Comparison of ENCODE assay signal across 8 cellular contexts in genomic region chr3:152595975-152596832, GRCh38.
DNase-seq lines count a peak whose midpoint lies in the region; ATAC-seq, FAIRE-seq and TF ChIP-seq lines count a peak whose summit lies in the region.

No MANE protein-coding gene starts in this region.

- TF ChIP-seq RAD21 in HepG2 (CRISPR knock-in tag; IDR thresholded peaks at IDR 0.05): no peak

- peak; percentile 48 for FAIRE-seq in HepG2 (lab: Jason Lieb, UNC)

- H4K20me1 ChIP-seq in HepG2 (ENCODE audit: insufficient read depth, low read length): no peaks in the 10 kb centered on the region

- no peak for TF ChIP-seq POLR2A in breast epithelium (IDR thresholded peaks at IDR 0.05)
- TF ChIP-seq POLR2A in HepG2 (IDR thresholded peaks at IDR 0.05; ENCODE audit: insufficient read depth in 1 of 2, low read depth in 2 of 2, low read length in 2 of 2): no peak
- no peak for TF ChIP-seq POLR2A in upper lobe of left lung (IDR thresholded peaks at IDR 0.05)

- no peak overlapping the region for H3K9ac ChIP-seq in HepG2 (ENCODE audit: insufficient read depth, low read depth, low read length)

- intact Hi-C loops in breast epithelium (cut with DNase I; ENCODE audit: low total_unique reads) (no loop called here), HepG2 (cut with micrococcal nuclease; ENCODE audit: unreplicated experiment) (no loop called here)

- no peak overlapping the region for H3K27ac ChIP-seq in HEK293 (ENCODE audit: extremely low read depth, low read depth, low read length)
- H3K27ac ChIP-seq in breast epithelium: peak overlapping the region; percentile 57 to 73
- no peak overlapping the region for H3K27ac ChIP-seq in HepG2 (ENCODE audit: extremely low read length, insufficient read depth, low read length)
- peak overlapping the region; percentile 4 to 79 (median 40) for H3K27ac ChIP-seq in upper lobe of left lung

- TF ChIP-seq CTCF in HEK293 (tag by site-specific recombination; IDR thresholded peaks at IDR 0.05): no peak
- TF ChIP-seq CTCF in breast epithelium (IDR thresholded peaks at IDR 0.05): no peak
- no peak for TF ChIP-seq CTCF in HepG2 (CRISPR knock-in tag; IDR thresholded peaks at IDR 0.05)
- TF ChIP-seq CTCF in upper lobe of left lung (IDR thresholded peaks at IDR 0.05): no peak

- no peak; a peak in 1 of 4 replicates for TF ChIP-seq EP300 in HepG2 (IDR thresholded peaks at IDR 0.05; ENCODE audit: low read depth in 2 of 2, low read length in 2 of 2)
- TF ChIP-seq EP300 in HepG2 (CRISPR knock-in tag; IDR thresholded peaks at IDR 0.05; ENCODE audit: borderline replicate concordance): no peak
- TF ChIP-seq EP300 in upper lobe of left lung (IDR thresholded peaks at IDR 0.05): no peak

- POLR2A ChIA-PET in HEK293 (lab: Yijun Ruan, JAX) (interaction anchor here (0.5 kb wide), 1 partner anchor 585 kb away, joined by 3 read pairs; no protein-coding TSS in a partner anchor), HepG2 (lab: Yijun Ruan, JAX) (no interaction called here)

- no peak overlapping the region for H2AFZ ChIP-seq in HepG2 (ENCODE audit: low read length)

- H3K27me3 ChIP-seq in breast epithelium (no peaks in the 10 kb centered on the region), HepG2 (ENCODE audit: control insufficient read depth in 1 of 2, insufficient read depth in 2 of 2, low read length in 2 of 2) (no peaks in the 10 kb centered on the region), upper lobe of left lung (no peaks in the 10 kb centered on the region)

- no TSS peak for BruUV-seq in HepG2 (replicated peaks; lab: Mats Ljungman, UMichigan)

- H3K4me3 ChIP-seq in HEK293 (ENCODE audit: low read depth, low read length) (no peak overlapping the region), breast epithelium (peak overlapping the region in 2 of 3 donors; percentile 7 to 23), HepG2 (replicated peaks in 1 of 3; ENCODE audit: insufficient read depth in 1 of 3, low read depth in 2 of 3, low read length in 3 of 3) (peak overlapping the region in 1 of 3 experiments; percentile 23; a peak in 1 of 6 replicates), upper lobe of left lung (peak overlapping the region in 1 of 4 donors; percentile 15)

- in situ Hi-C loops in HepG2 (cut with HindIII; ENCODE audit: extremely low pct_ligation_motif_present, low pct_unique_long_range_greater_than_20kb): no loop called here

- H3K4me2 ChIP-seq in HepG2 (ENCODE audit: low read depth, low read length): peak overlapping the region; percentile 54

- no peaks in the 10 kb centered on the region for H3K4me1 ChIP-seq in HEK293 (ENCODE audit: control insufficient read depth, insufficient read depth, low read length)
- H3K4me1 ChIP-seq in breast epithelium: no peaks in the 10 kb centered on the region
- peaks cover 15% of the 10 kb centered on the region for H3K4me1 ChIP-seq in HepG2 (ENCODE audit: insufficient read depth, low read length)
- peaks cover 3 to 13% (median 4%) of the 10 kb centered on the region in 4 donors for H3K4me1 ChIP-seq in upper lobe of left lung

- peak; percentile 99 for ATAC-seq in GM18498 (IDR thresholded peaks at IDR 0.05; ENCODE audit: unreplicated experiment)
- ATAC-seq in HepG2: peak; percentile 60
- peak; percentile 80 to 88 for ATAC-seq in upper lobe of left lung (ENCODE audit: low FRiP score in 2 of 2)

- no peaks in the 10 kb centered on the region for H3K9me3 ChIP-seq in HEK293 (ENCODE audit: control insufficient read depth, insufficient read depth, low read depth, low read length)
- H3K9me3 ChIP-seq in breast epithelium: no peaks in the 10 kb centered on the region
- no peaks in the 10 kb centered on the region for H3K9me3 ChIP-seq in HepG2 (ENCODE audit: low read length)
- no peaks in the 10 kb centered on the region for H3K9me3 ChIP-seq in upper lobe of left lung

- CTCF ChIA-PET in HEK293 (lab: Yijun Ruan, JAX): no interaction called here
- CTCF ChIA-PET in HepG2 (lab: Yijun Ruan, JAX; ENCODE audit: low intra/inter-chr PET ratio, low total read pairs): no interaction called here

- DNase-seq in Kasumi-1 (lab: John Stamatoyannopoulos, UW): peak; percentile 82 to 90
- no peak for DNase-seq in breast epithelium (ENCODE audit: low spot score in 2 of 2)
- DNase-seq in HepG2 (ENCODE audit: low spot score): peak; percentile 43
- no peak for DNase-seq in upper lobe of left lung
- no peak for DNase-seq in DMS 273 (lab: John Stamatoyannopoulos, UW; ENCODE audit: unreplicated experiment)
- DNase-seq in T1000 (lab: John Stamatoyannopoulos, UW): no peak

- H3K36me3 ChIP-seq in HEK293 (ENCODE audit: control insufficient read depth in 2 of 2, insufficient read depth in 1 of 2, low read length in 2 of 2): no peaks in the 10 kb centered on the region
- H3K36me3 ChIP-seq in breast epithelium: no peaks in the 10 kb centered on the region
- H3K36me3 ChIP-seq in HepG2 (replicated peaks in 1 of 2; ENCODE audit: control insufficient read depth in 1 of 2, insufficient read depth in 2 of 2, low read length in 2 of 2): no peaks in the 10 kb centered on the region
- H3K36me3 ChIP-seq in upper lobe of left lung: no peaks in the 10 kb centered on the region

- 27% methylated on average over 4 of the region's 4 CpGs for WGBS in HepG2 (ENCODE audit: low lambda C conversion rate)
- 16 to 20% methylated on average over 4 of the region's 4 CpGs for WGBS in upper lobe of left lung, 2 donors

- no peaks in the 10 kb centered on the region for H3K79me2 ChIP-seq in HepG2 (ENCODE audit: insufficient read depth, low read length)

TF ChIP-seq in HEK293, 187 proteins besides CTCF, POLR2A, EP300 and RAD21:
- TF ChIP-seq ZNF302 (tag by site-specific recombination; IDR thresholded peaks at IDR 0.05; ENCODE audit: low read depth): no peak
- TF ChIP-seq ZNF777 (tag by site-specific recombination; IDR thresholded peaks at IDR 0.05; ENCODE audit: borderline replicate concordance): no peak
- TF ChIP-seq PRDM10 (tag by site-specific recombination; IDR thresholded peaks at IDR 0.05): 0 out of 2 replicates have a peak, but pooled peaks have one; percentile 17

TF ChIP-seq in HepG2, 621 proteins besides CTCF, POLR2A, EP300 and RAD21 (continues in another document):
- TF ChIP-seq, protein P1, sequence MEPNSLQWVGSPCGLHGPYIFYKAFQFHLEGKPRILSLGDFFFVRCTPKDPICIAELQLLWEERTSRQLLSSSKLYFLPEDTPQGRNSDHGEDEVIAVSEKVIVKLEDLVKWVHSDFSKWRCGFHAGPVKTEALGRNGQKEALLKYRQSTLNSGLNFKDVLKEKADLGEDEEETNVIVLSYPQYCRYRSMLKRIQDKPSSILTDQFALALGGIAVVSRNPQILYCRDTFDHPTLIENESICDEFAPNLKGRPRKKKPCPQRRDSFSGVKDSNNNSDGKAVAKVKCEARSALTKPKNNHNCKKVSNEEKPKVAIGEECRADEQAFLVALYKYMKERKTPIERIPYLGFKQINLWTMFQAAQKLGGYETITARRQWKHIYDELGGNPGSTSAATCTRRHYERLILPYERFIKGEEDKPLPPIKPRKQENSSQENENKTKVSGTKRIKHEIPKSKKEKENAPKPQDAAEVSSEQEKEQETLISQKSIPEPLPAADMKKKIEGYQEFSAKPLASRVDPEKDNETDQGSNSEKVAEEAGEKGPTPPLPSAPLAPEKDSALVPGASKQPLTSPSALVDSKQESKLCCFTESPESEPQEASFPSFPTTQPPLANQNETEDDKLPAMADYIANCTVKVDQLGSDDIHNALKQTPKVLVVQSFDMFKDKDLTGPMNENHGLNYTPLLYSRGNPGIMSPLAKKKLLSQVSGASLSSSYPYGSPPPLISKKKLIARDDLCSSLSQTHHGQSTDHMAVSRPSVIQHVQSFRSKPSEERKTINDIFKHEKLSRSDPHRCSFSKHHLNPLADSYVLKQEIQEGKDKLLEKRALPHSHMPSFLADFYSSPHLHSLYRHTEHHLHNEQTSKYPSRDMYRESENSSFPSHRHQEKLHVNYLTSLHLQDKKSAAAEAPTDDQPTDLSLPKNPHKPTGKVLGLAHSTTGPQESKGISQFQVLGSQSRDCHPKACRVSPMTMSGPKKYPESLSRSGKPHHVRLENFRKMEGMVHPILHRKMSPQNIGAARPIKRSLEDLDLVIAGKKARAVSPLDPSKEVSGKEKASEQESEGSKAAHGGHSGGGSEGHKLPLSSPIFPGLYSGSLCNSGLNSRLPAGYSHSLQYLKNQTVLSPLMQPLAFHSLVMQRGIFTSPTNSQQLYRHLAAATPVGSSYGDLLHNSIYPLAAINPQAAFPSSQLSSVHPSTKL (CRISPR knock-in tag; IDR thresholded peaks at IDR 0.05): 0 out of 2 replicates have a peak, but pooled peaks have one; percentile 16
- no peak for TF ChIP-seq SIN3B (IDR thresholded peaks at IDR 0.05; ENCODE audit: low read length)
- no peak for TF ChIP-seq TFDP2 (CRISPR knock-in tag; IDR thresholded peaks at IDR 0.05)
- no peak for TF ChIP-seq KLF13 (CRISPR knock-in tag; IDR thresholded peaks at IDR 0.05)
- no peak for TF ChIP-seq KLF12 (CRISPR knock-in tag; IDR thresholded peaks at IDR 0.05; ENCODE audit: borderline replicate concordance)
- TF ChIP-seq ARID2 (CRISPR knock-in tag; IDR thresholded peaks at IDR 0.05; ENCODE audit: borderline replicate concordance): no peak
- TF ChIP-seq ETV6 (CRISPR knock-in tag; conservative IDR thresholded peaks at IDR 0.05): no peak
- no peak for TF ChIP-seq ZFP90 (CRISPR knock-in tag; IDR thresholded peaks at IDR 0.05; ENCODE audit: borderline replicate concordance)
- TF ChIP-seq FOXP1 (IDR thresholded peaks at IDR 0.05): no peak
- no peak for TF ChIP-seq FOXP1 (CRISPR knock-in tag; IDR thresholded peaks at IDR 0.05)
- TF ChIP-seq GTF2F1 (IDR thresholded peaks at IDR 0.05; ENCODE audit: low read length): no peak

Comparison
In these comparisons a context has a peak if more than half of its experiments do, and no peak if none do; other contexts are left out.
1. H3K27ac ChIP-seq: peak in breast epithelium (2 of 2) and upper lobe of left lung (4 of 4); none in HEK293 (single experiment) and HepG2 (single experiment).
2. DNase-seq: peak in Kasumi-1 (2 of 2) and HepG2 (single experiment); none in breast epithelium (0 of 2), upper lobe of left lung (0 of 2), DMS 273 (single experiment) and T1000 (single experiment).
3. Peak in every context shown above with its lines, with median percentiles within 50 percentile points of each other: ATAC-seq.